1 cellular context compared by ENCODE assay signal in genomic region chr2:43114210-43114609, GRCh38.
TF ChIP-seq lines count a peak whose summit lies in the region.

No MANE protein-coding gene starts in this region.

TF ChIP-seq in GM23338, 12 proteins besides CTCF, POLR2A, EP300 and RAD21 (continued from another document):
- TF ChIP-seq, protein P1, sequence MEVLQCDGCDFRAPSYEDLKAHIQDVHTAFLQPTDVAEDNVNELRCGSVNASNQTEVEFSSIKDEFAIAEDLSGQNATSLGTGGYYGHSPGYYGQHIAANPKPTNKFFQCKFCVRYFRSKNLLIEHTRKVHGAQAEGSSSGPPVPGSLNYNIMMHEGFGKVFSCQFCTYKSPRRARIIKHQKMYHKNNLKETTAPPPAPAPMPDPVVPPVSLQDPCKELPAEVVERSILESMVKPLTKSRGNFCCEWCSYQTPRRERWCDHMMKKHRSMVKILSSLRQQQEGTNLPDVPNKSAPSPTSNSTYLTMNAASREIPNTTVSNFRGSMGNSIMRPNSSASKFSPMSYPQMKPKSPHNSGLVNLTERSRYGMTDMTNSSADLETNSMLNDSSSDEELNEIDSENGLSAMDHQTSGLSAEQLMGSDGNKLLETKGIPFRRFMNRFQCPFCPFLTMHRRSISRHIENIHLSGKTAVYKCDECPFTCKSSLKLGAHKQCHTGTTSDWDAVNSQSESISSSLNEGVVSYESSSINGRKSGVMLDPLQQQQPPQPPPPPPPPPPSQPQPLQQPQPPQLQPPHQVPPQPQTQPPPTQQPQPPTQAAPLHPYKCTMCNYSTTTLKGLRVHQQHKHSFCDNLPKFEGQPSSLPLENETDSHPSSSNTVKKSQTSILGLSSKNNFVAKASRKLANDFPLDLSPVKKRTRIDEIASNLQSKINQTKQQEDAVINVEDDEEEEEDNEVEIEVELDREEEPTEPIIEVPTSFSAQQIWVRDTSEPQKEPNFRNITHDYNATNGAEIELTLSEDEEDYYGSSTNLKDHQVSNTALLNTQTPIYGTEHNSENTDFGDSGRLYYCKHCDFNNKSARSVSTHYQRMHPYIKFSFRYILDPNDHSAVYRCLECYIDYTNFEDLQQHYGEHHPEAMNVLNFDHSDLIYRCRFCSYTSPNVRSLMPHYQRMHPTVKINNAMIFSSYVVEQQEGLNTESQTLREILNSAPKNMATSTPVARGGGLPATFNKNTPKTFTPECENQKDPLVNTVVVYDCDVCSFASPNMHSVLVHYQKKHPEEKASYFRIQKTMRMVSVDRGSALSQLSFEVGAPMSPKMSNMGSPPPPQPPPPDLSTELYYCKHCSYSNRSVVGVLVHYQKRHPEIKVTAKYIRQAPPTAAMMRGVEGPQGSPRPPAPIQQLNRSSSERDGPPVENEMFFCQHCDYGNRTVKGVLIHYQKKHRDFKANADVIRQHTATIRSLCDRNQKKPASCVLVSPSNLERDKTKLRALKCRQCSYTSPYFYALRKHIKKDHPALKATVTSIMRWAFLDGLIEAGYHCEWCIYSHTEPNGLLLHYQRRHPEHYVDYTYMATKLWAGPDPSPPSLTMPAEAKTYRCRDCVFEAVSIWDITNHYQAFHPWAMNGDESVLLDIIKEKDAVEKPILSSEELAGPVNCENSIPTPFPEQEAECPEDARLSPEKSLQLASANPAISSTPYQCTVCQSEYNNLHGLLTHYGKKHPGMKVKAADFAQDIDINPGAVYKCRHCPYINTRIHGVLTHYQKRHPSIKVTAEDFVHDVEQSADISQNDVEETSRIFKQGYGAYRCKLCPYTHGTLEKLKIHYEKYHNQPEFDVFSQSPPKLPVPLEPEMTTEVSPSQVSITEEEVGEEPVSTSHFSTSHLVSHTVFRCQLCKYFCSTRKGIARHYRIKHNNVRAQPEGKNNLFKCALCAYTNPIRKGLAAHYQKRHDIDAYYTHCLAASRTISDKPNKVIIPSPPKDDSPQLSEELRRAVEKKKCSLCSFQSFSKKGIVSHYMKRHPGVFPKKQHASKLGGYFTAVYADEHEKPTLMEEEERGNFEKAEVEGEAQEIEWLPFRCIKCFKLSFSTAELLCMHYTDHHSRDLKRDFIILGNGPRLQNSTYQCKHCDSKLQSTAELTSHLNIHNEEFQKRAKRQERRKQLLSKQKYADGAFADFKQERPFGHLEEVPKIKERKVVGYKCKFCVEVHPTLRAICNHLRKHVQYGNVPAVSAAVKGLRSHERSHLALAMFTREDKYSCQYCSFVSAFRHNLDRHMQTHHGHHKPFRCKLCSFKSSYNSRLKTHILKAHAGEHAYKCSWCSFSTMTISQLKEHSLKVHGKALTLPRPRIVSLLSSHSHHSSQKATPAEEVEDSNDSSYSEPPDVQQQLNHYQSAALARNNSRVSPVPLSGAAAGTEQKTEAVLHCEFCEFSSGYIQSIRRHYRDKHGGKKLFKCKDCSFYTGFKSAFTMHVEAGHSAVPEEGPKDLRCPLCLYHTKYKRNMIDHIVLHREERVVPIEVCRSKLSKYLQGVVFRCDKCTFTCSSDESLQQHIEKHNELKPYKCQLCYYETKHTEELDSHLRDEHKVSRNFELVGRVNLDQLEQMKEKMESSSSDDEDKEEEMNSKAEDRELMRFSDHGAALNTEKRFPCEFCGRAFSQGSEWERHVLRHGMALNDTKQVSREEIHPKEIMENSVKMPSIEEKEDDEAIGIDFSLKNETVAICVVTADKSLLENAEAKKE (CRISPR knock-in tag; IDR thresholded peaks at IDR 0.05) = no peak
- TF ChIP-seq REST (IDR thresholded peaks at IDR 0.05; ENCODE audit: unreplicated experiment) = no peak
- no peak for TF ChIP-seq CREB1 (CRISPR knock-in tag; IDR thresholded peaks at IDR 0.05; ENCODE audit: low read depth)
- no peak for TF ChIP-seq NANOG (IDR thresholded peaks at IDR 0.05; ENCODE audit: borderline replicate concordance)
- no peak for TF ChIP-seq EZH2phosphoT487 (IDR thresholded peaks at IDR 0.05; ENCODE audit: unreplicated experiment)
- no peak for TF ChIP-seq JUNB (IDR thresholded peaks at IDR 0.05; ENCODE audit: unreplicated experiment)
- TF ChIP-seq EZH2 (IDR thresholded peaks at IDR 0.05; ENCODE audit: low read depth, unreplicated experiment) = no peak
- no peak for TF ChIP-seq ETS1 (IDR thresholded peaks at IDR 0.05)
TF ChIP-seq in GM23338: peak in this region for 0.
